19 cellular contexts compared by ENCODE assay signal in the genomic region with DNA sequence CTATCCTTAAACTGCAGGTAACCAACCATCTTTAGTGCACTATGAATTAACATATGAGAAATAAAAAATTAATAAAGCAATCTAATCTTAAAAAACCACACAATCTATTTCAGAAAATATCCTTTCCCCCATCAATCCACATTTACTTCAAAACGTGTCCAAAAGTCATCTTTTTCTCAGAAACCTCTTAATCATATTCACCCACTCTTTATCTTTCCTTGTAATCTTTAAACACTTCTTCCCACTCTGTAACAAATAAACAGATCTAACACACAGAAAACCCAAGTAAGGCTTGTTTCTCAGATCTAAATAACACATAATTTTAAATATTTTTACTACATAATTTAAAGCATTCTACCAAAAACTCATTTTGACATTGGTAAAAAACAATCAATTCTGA. TPM values are rescaled to one million over a fixed set of nuclear protein-coding genes. Genes with fewer than 3 reads are reported as not detected.
A peak's percentile ranks its signal among the peaks of the same experiment; 100 is the strongest.
DNase-seq lines count a peak whose midpoint lies in the region; ATAC-seq, FAIRE-seq and TF ChIP-seq lines count a peak whose summit lies in the region.
"Had no signal": no experiment of that assay in that cellular context is flagged by ENCODE, and none has a peak within 500 bp of the region (broad histone marks: within the 10 kb centered on the region; RNA-seq: fewer than 3 reads in every experiment).

No MANE protein-coding gene starts in this region.

- CTCF ChIA-PET in activated CD8-positive, alpha-beta memory T cell treated with anti-CD3 and anti-CD28 coated beads, Interleukin-2, amount 10 ng/mL, durations not matched to agents 7 days and 5 days (lab: Charles Lee) = no interaction called here
- CTCF ChIA-PET in Caco-2 (lab: Charles Lee) = no interaction called here
- CTCF ChIA-PET in activated CD4-positive, alpha-beta memory T cell treated with anti-CD3 and anti-CD28 coated beads for 36 hours (lab: Charles Lee) = no interaction called here

- H3K9me3 ChIP-seq in Caco-2 = no peaks in the 10 kb centered on the region
- H3K9me3 ChIP-seq: A549, HAP-1, MG63 had no signal

- BruUV-seq in Caco-2 (replicated peaks; lab: Mats Ljungman, UMichigan) = no TSS peak

- H3K36me3 Mint-ChIP-seq in activated CD8-positive, alpha-beta memory T cell treated with anti-CD3 and anti-CD28 coated beads, Interleukin-2, amount 10 ng/mL, durations not matched to agents 7 days and 5 days = peaks cover 12% of the 10 kb centered on the region
- H3K36me3 Mint-ChIP-seq in Caco-2 (ENCODE audit: insufficient read depth, unreplicated experiment) = peaks cover 18% of the 10 kb centered on the region
- H3K36me3 Mint-ChIP-seq in activated CD4-positive, alpha-beta memory T cell treated with anti-CD3 and anti-CD28 coated beads for 36 hours = peaks cover 5% of the 10 kb centered on the region
- H3K36me3 Mint-ChIP-seq in activated naive CD8-positive, alpha-beta T cell treated with anti-CD3 and anti-CD28 coated beads, Interleukin-2, amount 10 ng/mL, durations not matched to agents 7 days and 5 days = peaks cover 16% of the 10 kb centered on the region

- peaks cover 2% of the 10 kb centered on the region for H3K36me3 ChIP-seq in Caco-2 (ENCODE audit: control insufficient read depth, insufficient read depth, low read length)

- POLR2A ChIA-PET in Caco-2 (lab: Charles Lee) = no interaction called here
- POLR2A ChIA-PET in activated CD4-positive, alpha-beta memory T cell treated with anti-CD3 and anti-CD28 coated beads for 36 hours (lab: Charles Lee) = no interaction called here
- POLR2A ChIA-PET in activated naive CD8-positive, alpha-beta T cell treated with anti-CD3 and anti-CD28 coated beads, Interleukin-2, amount 10 ng/mL, durations not matched to agents 7 days and 5 days (lab: Charles Lee) = no interaction called here

- FAIRE-seq in GM12892 (lab: Jason Lieb, UNC) = no peak
- FAIRE-seq: A549 had no signal

- TF ChIP-seq CTCF in Caco-2 (IDR thresholded peaks at IDR 0.05; ENCODE audit: insufficient read depth in 1 of 2, low read depth in 1 of 2, low read length in 1 of 2, severe bottlenecking in 1 of 2, unreplicated experiment in 1 of 2) = no peak

- no peak for ATAC-seq in activated CD8-positive, alpha-beta memory T cell treated with anti-CD3 and anti-CD28 coated beads, Interleukin-2, amount 10 ng/mL, durations not matched to agents 7 days and 5 days
- ATAC-seq in activated naive CD8-positive, alpha-beta T cell treated with anti-CD3 and anti-CD28 coated beads, Interleukin-2, amount 10 ng/mL, durations not matched to agents 7 days and 5 days (ENCODE audit: low read depth) = no peak
- ATAC-seq in GM21529 (IDR thresholded peaks at IDR 0.05; ENCODE audit: unreplicated experiment) = no peak
- ATAC-seq: A549 had no signal

- H3K27ac Mint-ChIP-seq in activated CD8-positive, alpha-beta memory T cell treated with anti-CD3 and anti-CD28 coated beads, Interleukin-2, amount 10 ng/mL, durations not matched to agents 7 days and 5 days = peak overlapping the region; percentile 50
- H3K27ac Mint-ChIP-seq in Caco-2 (ENCODE audit: unreplicated experiment) = peak overlapping the region; percentile 10
- peak overlapping the region; percentile 1 for H3K27ac Mint-ChIP-seq in activated CD4-positive, alpha-beta memory T cell treated with anti-CD3 and anti-CD28 coated beads for 36 hours
- H3K27ac Mint-ChIP-seq in activated naive CD8-positive, alpha-beta T cell treated with anti-CD3 and anti-CD28 coated beads, Interleukin-2, amount 10 ng/mL, durations not matched to agents 7 days and 5 days = peak overlapping the region; percentile 68

- no peaks in the 10 kb centered on the region for H3K27me3 ChIP-seq in Caco-2 (replicated peaks; ENCODE audit: control insufficient read depth, insufficient read depth, low read length)
- H3K27me3 ChIP-seq: BLaER1 treated with 17β-estradiol and CSF1 and Interleukin-3, amounts not matched to agents 10 nM and 100 nM; MG63 had no signal

- intact Hi-C loops in Caco-2 (cut with micrococcal nuclease; ENCODE audit: unreplicated experiment) = no loop called here
- intact Hi-C loops in activated CD4-positive, alpha-beta memory T cell treated with anti-CD3 and anti-CD28 coated beads for 36 hours (cut with micrococcal nuclease) = loop anchor here (5.0 kb wide), 1 partner anchor 39 kb away; no protein-coding TSS in a partner anchor

- no peaks in the 10 kb centered on the region for H3K27me3 Mint-ChIP-seq in activated CD8-positive, alpha-beta memory T cell treated with anti-CD3 and anti-CD28 coated beads, Interleukin-2, amount 10 ng/mL, durations not matched to agents 7 days and 5 days
- no peaks in the 10 kb centered on the region for H3K27me3 Mint-ChIP-seq in Caco-2 (ENCODE audit: insufficient read depth, unreplicated experiment)
- H3K27me3 Mint-ChIP-seq in activated CD4-positive, alpha-beta memory T cell treated with anti-CD3 and anti-CD28 coated beads for 36 hours = no peaks in the 10 kb centered on the region
- H3K27me3 Mint-ChIP-seq in activated naive CD8-positive, alpha-beta T cell treated with anti-CD3 and anti-CD28 coated beads, Interleukin-2, amount 10 ng/mL, durations not matched to agents 7 days and 5 days = no peaks in the 10 kb centered on the region

- TF ChIP-seq POLR2A in GM12892 (IDR thresholded peaks at IDR 0.05; ENCODE audit: low read depth, low read length) = no peak

- no peak for DNase-seq in activated CD8-positive, alpha-beta memory T cell treated with anti-CD3 and anti-CD28 coated beads, Interleukin-2, amount 10 ng/mL, durations not matched to agents 7 days and 5 days
- DNase-seq in activated CD8-positive, alpha-beta memory T cell treated with anti-CD3 and anti-CD28 coated beads for 24 hours = no peak
- DNase-seq in Caco-2 (no peak), GM12892 (ENCODE audit: insufficient read length) (no peak), COR-L47 (lab: John Stamatoyannopoulos, UW) (no peak)
- no peak for DNase-seq in activated CD4-positive, alpha-beta memory T cell treated with anti-CD3 and anti-CD28 coated beads for 36 hours
- DNase-seq in activated naive CD8-positive, alpha-beta T cell treated with anti-CD3 and anti-CD28 coated beads, Interleukin-2, amount 10 ng/mL, durations not matched to agents 7 days and 5 days = no peak
- DNase-seq: DMS 273 treated with DMSO at 0.1 percent for 48 hours, MG63, NCI-H1092, NCI-H146, NCI-H2081, NCI-H774, PC-9 had no signal

- peaks cover 44% of the 10 kb centered on the region for H3K4me1 Mint-ChIP-seq in activated CD8-positive, alpha-beta memory T cell treated with anti-CD3 and anti-CD28 coated beads, Interleukin-2, amount 10 ng/mL, durations not matched to agents 7 days and 5 days
- peaks cover 53% of the 10 kb centered on the region for H3K4me1 Mint-ChIP-seq in Caco-2 (ENCODE audit: low read depth, unreplicated experiment)
- peaks cover 43% of the 10 kb centered on the region for H3K4me1 Mint-ChIP-seq in activated CD4-positive, alpha-beta memory T cell treated with anti-CD3 and anti-CD28 coated beads for 36 hours (ENCODE audit: low read depth)
- peaks cover 32% of the 10 kb centered on the region for H3K4me1 Mint-ChIP-seq in activated naive CD8-positive, alpha-beta T cell treated with anti-CD3 and anti-CD28 coated beads, Interleukin-2, amount 10 ng/mL, durations not matched to agents 7 days and 5 days

- H3K4me1 ChIP-seq in Caco-2 = peaks cover 56% of the 10 kb centered on the region
- H3K4me1 ChIP-seq: HAP-1 had no signal

- peaks cover 2% of the 10 kb centered on the region for H3K9me3 Mint-ChIP-seq in activated CD8-positive, alpha-beta memory T cell treated with anti-CD3 and anti-CD28 coated beads, Interleukin-2, amount 10 ng/mL, durations not matched to agents 7 days and 5 days (ENCODE audit: low read depth)
- no peaks in the 10 kb centered on the region for H3K9me3 Mint-ChIP-seq in Caco-2 (ENCODE audit: unreplicated experiment)
- no peaks in the 10 kb centered on the region for H3K9me3 Mint-ChIP-seq in activated CD4-positive, alpha-beta memory T cell treated with anti-CD3 and anti-CD28 coated beads for 36 hours
- H3K9me3 Mint-ChIP-seq in activated naive CD8-positive, alpha-beta T cell treated with anti-CD3 and anti-CD28 coated beads, Interleukin-2, amount 10 ng/mL, durations not matched to agents 7 days and 5 days = peaks cover 4% of the 10 kb centered on the region

- H3K4me3 Mint-ChIP-seq in activated CD8-positive, alpha-beta memory T cell treated with anti-CD3 and anti-CD28 coated beads, Interleukin-2, amount 10 ng/mL, durations not matched to agents 7 days and 5 days = no peak overlapping the region
- no peak overlapping the region for H3K4me3 Mint-ChIP-seq in Caco-2 (ENCODE audit: unreplicated experiment)
- no peak overlapping the region for H3K4me3 Mint-ChIP-seq in activated CD4-positive, alpha-beta memory T cell treated with anti-CD3 and anti-CD28 coated beads for 36 hours
- H3K4me3 Mint-ChIP-seq in activated naive CD8-positive, alpha-beta T cell treated with anti-CD3 and anti-CD28 coated beads, Interleukin-2, amount 10 ng/mL, durations not matched to agents 7 days and 5 days = peak overlapping the region; percentile 52

- no peak overlapping the region for H3K4me3 ChIP-seq in Caco-2 (ENCODE audit: low read depth, low read length)
- H3K4me3 ChIP-seq: A549; BLaER1 treated with 17β-estradiol and CSF1 and Interleukin-3, amounts not matched to agents 10 nM and 100 nM; HAP-1; MG63; PC-9 had no signal

RNA-seq across cellular contexts. Expression of a gene that starts 44.4 kb away (rescaled TPM):
- total RNA-seq in activated CD8-positive, alpha-beta memory T cell treated with anti-CD3 and anti-CD28 coated beads, Interleukin-2, amount 10 ng/mL, durations not matched to agents 7 days and 5 days = not detected
- not detected in 2 replicates for total RNA-seq in Caco-2 (2022)
- total RNA-seq in activated CD4-positive, alpha-beta memory T cell treated with anti-CD3 and anti-CD28 coated beads for 36 hours = not detected
- not detected for total RNA-seq in activated naive CD8-positive, alpha-beta T cell treated with anti-CD3 and anti-CD28 coated beads, Interleukin-2, amount 10 ng/mL, durations not matched to agents 7 days and 5 days
- polyA plus RNA-seq in GM12892 (2012; ENCODE audit: missing spikeins) = not detected
- total RNA-seq: NCI-H460, PC-9 had no signal
- polyA plus RNA-seq: A549 had no signal

RNA-seq across cellular contexts. Expression of a gene that starts 45.2 kb away (rescaled TPM):
- total RNA-seq in activated CD8-positive, alpha-beta memory T cell treated with anti-CD3 and anti-CD28 coated beads, Interleukin-2, amount 10 ng/mL, durations not matched to agents 7 days and 5 days = 1 to 10 TPM; 7.3 to 8.7 TPM
- total RNA-seq in Caco-2 (2022) = 32.4 and 33.2 TPM in 2 replicates
- 1 to 10 TPM; 4.6 to 4.9 TPM for total RNA-seq in activated CD4-positive, alpha-beta memory T cell treated with anti-CD3 and anti-CD28 coated beads for 36 hours
- total RNA-seq in activated naive CD8-positive, alpha-beta T cell treated with anti-CD3 and anti-CD28 coated beads, Interleukin-2, amount 10 ng/mL, durations not matched to agents 7 days and 5 days = 1 to 10 TPM; 7.2 to 7.6 TPM
- polyA plus RNA-seq in GM12892 (2012; ENCODE audit: missing spikeins) = 17.7 TPM

RNA-seq across cellular contexts. Expression of a gene that starts 50.3 kb away (rescaled TPM):
- 100 to 1,000 TPM; 223 to 327 TPM for total RNA-seq in activated CD8-positive, alpha-beta memory T cell treated with anti-CD3 and anti-CD28 coated beads, Interleukin-2, amount 10 ng/mL, durations not matched to agents 7 days and 5 days
- total RNA-seq in Caco-2 (2022) = 10.3 and 15.6 TPM in 2 replicates
- 100 to 1,000 TPM in 1 of 2 experiments, 10 to 100 TPM in 1; 98.2 to 104 TPM for total RNA-seq in activated CD4-positive, alpha-beta memory T cell treated with anti-CD3 and anti-CD28 coated beads for 36 hours
- 100 to 1,000 TPM; 319 to 320 TPM for total RNA-seq in activated naive CD8-positive, alpha-beta T cell treated with anti-CD3 and anti-CD28 coated beads, Interleukin-2, amount 10 ng/mL, durations not matched to agents 7 days and 5 days
- 30.6 TPM for polyA plus RNA-seq in GM12892 (2012; ENCODE audit: missing spikeins)

Comparison
In these comparisons a context has a peak if more than half of its experiments do, and no peak if none do; other contexts are left out.
1. H3K27ac Mint-ChIP-seq: peak in every context shown above with its lines; median percentile 68 in activated naive CD8-positive, alpha-beta T cell treated with anti-CD3 and anti-CD28 coated beads, Interleukin-2, amount 10 ng/mL, durations not matched to agents 7 days and 5 days; 50 in activated CD8-positive, alpha-beta memory T cell treated with anti-CD3 and anti-CD28 coated beads, Interleukin-2, amount 10 ng/mL, durations not matched to agents 7 days and 5 days; 10 in Caco-2; 1 in activated CD4-positive, alpha-beta memory T cell treated with anti-CD3 and anti-CD28 coated beads for 36 hours.